ENCODE assay signal across 21 cellular contexts in the genomic region with DNA sequence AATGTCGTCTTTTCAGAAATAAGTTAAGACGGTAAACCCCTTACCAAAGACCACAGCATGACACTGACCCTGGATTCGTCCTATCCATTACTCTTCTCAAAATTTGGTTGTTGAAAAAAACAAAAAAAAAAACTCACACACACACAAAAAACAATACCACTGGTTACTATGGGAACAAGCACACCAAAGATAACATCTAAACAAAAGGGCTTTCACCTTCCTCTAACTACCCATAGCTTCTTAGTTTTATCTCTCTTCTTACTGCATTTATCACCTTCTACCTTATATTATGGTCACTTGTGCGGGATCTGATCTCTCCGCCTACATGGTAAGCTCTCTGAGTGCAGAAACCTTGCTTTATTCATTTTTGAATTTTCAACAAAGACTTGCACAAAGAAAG.
"Had no signal": no experiment of that assay in that cellular context is flagged by ENCODE, and none has a peak within 500 bp of the region (broad histone marks: within the 10 kb centered on the region; RNA-seq: fewer than 3 reads in every experiment).

No MANE protein-coding gene starts in this region.

- ATAC-seq: activated CD8-positive, alpha-beta T cell treated with anti-CD3 and anti-CD28 coated beads for 36 hours; body of pancreas; esophagus mucosa; gastrocnemius medialis; mucosa of descending colon; sciatic nerve; stimulated activated naive B cell treated with anti-CD40 and anti-IgM and Interleukin-4, amounts not matched to agents 10 μg/mL and 1 μg/mL and 100 μg/mL, for 72 hours had no signal

- H3K27me3 Mint-ChIP-seq: activated CD8-positive, alpha-beta T cell treated with anti-CD3 and anti-CD28 coated beads for 36 hours; activated T-cell treated with anti-CD3 and anti-CD28 coated beads, Interleukin-2, amount 50 U/mL, for 24 hours; memory B cell; naive B cell; stimulated activated naive B cell treated with anti-CD40 and anti-IgM and Interleukin-4, amounts not matched to agents 10 μg/mL and 1 μg/mL and 100 μg/mL, for 72 hours had no signal

- H3K4me1 Mint-ChIP-seq: memory B cell, naive B cell had no signal

- H3K9me3 Mint-ChIP-seq: activated CD8-positive, alpha-beta T cell treated with anti-CD3 and anti-CD28 coated beads for 36 hours; activated naive CD4-positive, alpha-beta T cell treated with anti-CD3 and anti-CD28 coated beads for 36 hours; activated T-cell treated with anti-CD3 and anti-CD28 coated beads, Interleukin-2, amount 50 U/mL, for 24 hours; memory B cell; naive B cell; stimulated activated naive B cell treated with anti-CD40 and anti-IgM and Interleukin-4, amounts not matched to agents 10 μg/mL and 1 μg/mL and 100 μg/mL, for 72 hours had no signal

- DNase-seq: activated CD4-positive, alpha-beta T cell treated with anti-CD3 and anti-CD28 coated beads for 48 hours; activated CD4-positive, CD25-positive, alpha-beta regulatory T cell; activated CD8-positive, alpha-beta T cell treated with anti-CD3 and anti-CD28 coated beads for 36 hours; activated naive CD4-positive, alpha-beta T cell treated with anti-CD3 and anti-CD28 coated beads for 36 hours; activated T-cell treated with anti-CD3 and anti-CD28 coated beads, Interleukin-2, amount 50 U/mL, for 24 hours; body of pancreas; caudate nucleus; colonic mucosa; gastrocnemius medialis; head of caudate nucleus; left ventricle myocardium inferior; mucosa of descending colon; naive B cell; nucleus accumbens; stimulated activated CD4-positive, alpha-beta T cell treated with anti-CD3 and anti-CD28 coated beads, Interleukin-4, amount 100 ng/mL, for 24 hours; stimulated activated naive B cell treated with anti-CD40 and anti-IgM and Interleukin-4, amounts not matched to agents 10 μg/mL and 1 μg/mL and 100 μg/mL, for 72 hours; T1000; upper lobe of left lung had no signal

- H3K4me3 Mint-ChIP-seq: activated CD8-positive, alpha-beta T cell treated with anti-CD3 and anti-CD28 coated beads for 36 hours; activated naive CD4-positive, alpha-beta T cell treated with anti-CD3 and anti-CD28 coated beads for 36 hours; activated T-cell treated with anti-CD3 and anti-CD28 coated beads, Interleukin-2, amount 50 U/mL, for 24 hours; memory B cell; naive B cell; stimulated activated naive B cell treated with anti-CD40 and anti-IgM and Interleukin-4, amounts not matched to agents 10 μg/mL and 1 μg/mL and 100 μg/mL, for 72 hours had no signal

- H3K27ac Mint-ChIP-seq: activated CD8-positive, alpha-beta T cell treated with anti-CD3 and anti-CD28 coated beads for 36 hours; activated naive CD4-positive, alpha-beta T cell treated with anti-CD3 and anti-CD28 coated beads for 36 hours; activated T-cell treated with anti-CD3 and anti-CD28 coated beads, Interleukin-2, amount 50 U/mL, for 24 hours; memory B cell; stimulated activated naive B cell treated with anti-CD40 and anti-IgM and Interleukin-4, amounts not matched to agents 10 μg/mL and 1 μg/mL and 100 μg/mL, for 72 hours had no signal

- H3K36me3 Mint-ChIP-seq: naive B cell had no signal
